ENCODE assay signal across 9 cellular contexts in the genomic region with DNA sequence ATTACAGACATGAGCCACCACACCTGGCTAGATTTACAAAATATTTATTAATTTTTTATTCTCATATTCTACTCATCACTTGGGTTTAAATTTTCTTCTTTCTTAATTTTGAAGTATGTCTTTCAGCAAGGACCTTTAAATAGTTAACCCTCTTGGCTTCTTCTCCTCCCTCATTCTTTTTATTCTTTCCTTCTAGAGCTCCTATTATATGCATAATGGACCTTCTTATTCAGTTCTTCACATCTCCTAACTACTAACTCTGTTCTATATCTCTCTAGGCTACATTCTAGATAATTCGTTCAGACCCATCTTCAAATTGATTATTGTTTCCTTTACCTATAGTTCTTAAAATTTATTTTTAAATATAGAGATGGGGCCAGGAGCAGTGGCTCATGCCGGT. TPM values are rescaled to one million over a fixed set of nuclear protein-coding genes. Genes with fewer than 3 reads are reported as not detected.
"Had no signal": no experiment of that assay in that cellular context is flagged by ENCODE, and none has a peak within 500 bp of the region (broad histone marks: within the 10 kb centered on the region; RNA-seq: fewer than 3 reads in every experiment).

No MANE protein-coding gene starts in this region.

- H3K4me3 ChIP-seq: GM12878 had no signal

- DNase-seq: GDM1, GF-D8 had no signal

- ATAC-seq: GM12878 had no signal

- FAIRE-seq: G401.6, GM12878, GM12891, GM12892, GM18507, GM19239 had no signal

RNA-seq across cellular contexts. Expression of a gene that starts 52.5 kb away (rescaled TPM):
- total RNA-seq: G401, GM12878 had no signal
